ENCODE assay signal across 15 cellular contexts in the genomic region with DNA sequence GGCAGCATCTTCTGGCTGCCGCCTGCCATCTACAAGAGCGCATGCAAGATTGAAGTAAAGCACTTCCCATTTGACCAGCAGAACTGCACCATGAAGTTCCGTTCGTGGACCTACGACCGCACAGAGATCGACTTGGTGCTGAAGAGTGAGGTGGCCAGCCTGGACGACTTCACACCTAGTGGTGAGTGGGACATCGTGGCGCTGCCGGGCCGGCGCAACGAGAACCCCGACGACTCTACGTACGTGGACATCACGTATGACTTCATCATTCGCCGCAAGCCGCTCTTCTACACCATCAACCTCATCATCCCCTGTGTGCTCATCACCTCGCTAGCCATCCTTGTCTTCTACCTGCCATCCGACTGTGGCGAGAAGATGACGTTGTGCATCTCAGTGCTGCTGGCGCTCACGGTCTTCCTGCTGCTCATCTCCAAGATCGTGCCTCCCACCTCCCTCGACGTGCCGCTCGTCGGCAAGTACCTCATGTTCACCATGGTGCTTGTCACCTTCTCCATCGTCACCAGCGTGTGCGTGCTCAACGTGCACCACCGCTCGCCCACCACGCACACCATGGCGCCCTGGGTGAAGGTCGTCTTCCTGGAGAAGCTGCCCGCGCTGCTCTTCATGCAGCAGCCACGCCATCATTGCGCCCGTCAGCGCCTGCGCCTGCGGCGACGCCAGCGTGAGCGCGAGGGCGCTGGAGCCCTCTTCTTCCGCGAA. TPM values are rescaled to one million over a fixed set of nuclear protein-coding genes. Genes with fewer than 3 reads are reported as not detected.
DNase-seq lines count a peak whose midpoint lies in the region; ATAC-seq, FAIRE-seq and TF ChIP-seq lines count a peak whose summit lies in the region.
"Had no signal": no experiment of that assay in that cellular context is flagged by ENCODE, and none has a peak within 500 bp of the region (broad histone marks: within the 10 kb centered on the region; RNA-seq: fewer than 3 reads in every experiment).

No MANE protein-coding gene starts in this region.

- H3K4me3 ChIP-seq in IMR-90 (ENCODE audit: insufficient read depth, low read depth, low read length): no peak overlapping the region
- H3K4me3 ChIP-seq in K562: no peak overlapping the region
- H3K4me3 ChIP-seq in MG63: no peak overlapping the region
- H3K4me3 ChIP-seq: A549, GM23248 had no signal

- H3K56ac ChIP-seq in IMR-90 (ENCODE audit: extremely low read depth, insufficient read depth, low read length): no peak overlapping the region

- TF ChIP-seq POLR2A in IMR-90 (IDR thresholded peaks at IDR 0.05; ENCODE audit: low read depth, low read length) (no peak), K562 (conservative IDR thresholded peaks at IDR 0.05) (no peak)

- H2BK120ac ChIP-seq in IMR-90 (ENCODE audit: low read depth, low read length): no peak overlapping the region

- no peak overlapping the region for H3K4ac ChIP-seq in IMR-90 (ENCODE audit: low read depth, low read length)

- no peak overlapping the region for H4K5ac ChIP-seq in IMR-90 (ENCODE audit: low read depth, low read length)

- WGBS in IMR-90 (ENCODE audit: extremely low coverage in 2 of 2, insufficient read length in 1 of 2), 2 experiments: 92% methylated on average over 55 of the region's 59 CpGs; no CpG with 5 or more reads in 1 of the 2 experiments
- 26% methylated on average over 49 of the region's 59 CpGs for WGBS in K562 (ENCODE audit: insufficient coverage, low coverage, missing lambda C conversion rate)

- ATAC-seq in IMR-90 (ENCODE audit: low read depth) (no peak), K562 (no peak), GM21723 (IDR thresholded peaks at IDR 0.05; ENCODE audit: unreplicated experiment) (no peak)
- ATAC-seq: A549 had no signal

- H3K9ac ChIP-seq in IMR-90 (ENCODE audit: low read depth, low read length) (no peak overlapping the region), K562 (ENCODE audit: insufficient read depth in 1 of 2, low read depth in 2 of 2, low read length in 2 of 2) (no peak overlapping the region)
- H3K9ac ChIP-seq: GM23248 had no signal

- no peak overlapping the region for H3K18ac ChIP-seq in IMR-90 (ENCODE audit: low read depth, low read length)

- in situ Hi-C loops in IMR-90 (cut with MboI; ENCODE audit: low sequenced_read_pairs): no loop called here
- in situ Hi-C loops in K562 (cut with MboI): no loop called here

- POLR2A ChIA-PET in IMR-90 (lab: Charles Lee; ENCODE audit: unreplicated experiment): no interaction called here
- POLR2A ChIA-PET in K562 (lab: Yijun Ruan, JAX): no interaction called here

- H2BK15ac ChIP-seq in IMR-90 (ENCODE audit: low read depth, low read length): no peak overlapping the region

- H3K9me3 Mint-ChIP-seq in glutamatergic neuron (ENCODE audit: unreplicated experiment) (peaks cover 15% of the 10 kb centered on the region), progenitor cell of endocrine pancreas (ENCODE audit: low read depth) (no peaks in the 10 kb centered on the region)

- H4K91ac ChIP-seq in IMR-90 (ENCODE audit: insufficient read depth, low read depth, low read length): no peak overlapping the region

- no peak overlapping the region for H4K8ac ChIP-seq in IMR-90 (ENCODE audit: low read depth in 2 of 2, low read length in 2 of 2)

- TF ChIP-seq RAD21 in IMR-90 (IDR thresholded peaks at IDR 0.05; ENCODE audit: low read length): no peak
- no peak for TF ChIP-seq RAD21 in K562 (CRISPR knock-in tag; conservative IDR thresholded peaks at IDR 0.05 in 1 of 2, IDR thresholded peaks at IDR 0.05 in 1 of 2)

- dilution Hi-C loops in IMR-90 (cut with HindIII; ENCODE audit: low sequenced_read_pairs, unreplicated experiment): no loop called here

- H3K27ac ChIP-seq in IMR-90 (ENCODE audit: insufficient read depth, low read length) (no peak overlapping the region), K562 (ENCODE audit: extremely low read depth, low read depth, low read length) (no peak overlapping the region)
- H3K27ac ChIP-seq: A549, GM23248, HL-60 had no signal

- no peaks in the 10 kb centered on the region for H3K79me2 ChIP-seq in K562 (ENCODE audit: control insufficient read depth, insufficient read depth, low read length)

- H4K20me1 ChIP-seq in IMR-90 (ENCODE audit: insufficient read depth, low read length) (peaks cover 10% of the 10 kb centered on the region; the same call in 1 of the 2 replicates), K562 (replicated peaks; ENCODE audit: control insufficient read depth, insufficient read depth, low read length) (peaks cover 9% of the 10 kb centered on the region)

- H3K4me2 ChIP-seq in IMR-90 (ENCODE audit: low read depth, low read length): no peak overlapping the region
- H3K4me2 ChIP-seq in K562 (ENCODE audit: insufficient read depth, low read length): no peak overlapping the region
- H3K4me2 ChIP-seq: A549 had no signal

- H3K36me3 Mint-ChIP-seq in glutamatergic neuron (ENCODE audit: unreplicated experiment): peaks cover 11% of the 10 kb centered on the region
- no peaks in the 10 kb centered on the region for H3K36me3 Mint-ChIP-seq in progenitor cell of endocrine pancreas (ENCODE audit: insufficient read depth)
- H3K36me3 Mint-ChIP-seq: CD8-positive, alpha-beta memory T cell had no signal

- no peak for TF ChIP-seq EP300 in K562 (IDR thresholded peaks at IDR 0.05; ENCODE audit: low read length)

- no peaks in the 10 kb centered on the region for H3K36me3 ChIP-seq in IMR-90 (ENCODE audit: control insufficient read depth, insufficient read depth, low read length)
- H3K36me3 ChIP-seq in K562 (ENCODE audit: control insufficient read depth, insufficient read depth, low read length): no peaks in the 10 kb centered on the region
- H3K36me3 ChIP-seq in MG63: no peaks in the 10 kb centered on the region

- H3K4me3 Mint-ChIP-seq in glutamatergic neuron (ENCODE audit: unreplicated experiment) (peak overlapping the region; percentile 40), progenitor cell of endocrine pancreas (ENCODE audit: low read depth) (peak overlapping the region; percentile 31)
- H3K4me3 Mint-ChIP-seq: CD8-positive, alpha-beta memory T cell had no signal

- H3K27me3 Mint-ChIP-seq in glutamatergic neuron (ENCODE audit: unreplicated experiment): peaks cover 11% of the 10 kb centered on the region
- H3K27me3 Mint-ChIP-seq in progenitor cell of endocrine pancreas: peaks cover 35% of the 10 kb centered on the region

- no peak for DNase-seq in IMR-90
- DNase-seq in K562 (ENCODE audit: extremely low read depth in 1 of 4, low spot score in 3 of 4): no peak
- no peak for DNase-seq in glutamatergic neuron
- DNase-seq in progenitor cell of endocrine pancreas (ENCODE audit: low spot score, unreplicated experiment): no peak
- no peak for DNase-seq in activated gamma-delta T cell (lab: John Stamatoyannopoulos, UW)
- DNase-seq in MG63: no peak
- DNase-seq: Caco-2; CD8-positive, alpha-beta memory T cell; DMS53; GF-D8; GM23248 had no signal

- H3K9me3 ChIP-seq in IMR-90 (ENCODE audit: control insufficient read depth, insufficient read depth, low read length): no peaks in the 10 kb centered on the region
- H3K9me3 ChIP-seq in K562 (replicated peaks; ENCODE audit: control insufficient read depth, insufficient read depth, low read depth, low read length): no peaks in the 10 kb centered on the region
- no peaks in the 10 kb centered on the region for H3K9me3 ChIP-seq in MG63
- H3K9me3 ChIP-seq: A549, Caco-2 had no signal

- no peak overlapping the region for H2AK5ac ChIP-seq in IMR-90 (ENCODE audit: low read depth, low read length)

- no peaks in the 10 kb centered on the region for H3K79me1 ChIP-seq in IMR-90 (ENCODE audit: low read depth in 1 of 2, low read length in 2 of 2)

- H3K9me1 ChIP-seq in IMR-90 (ENCODE audit: insufficient read depth, low read length) (peaks cover 4% of the 10 kb centered on the region; the same call in 1 of the 2 replicates), K562 (ENCODE audit: control insufficient read depth, insufficient read depth, low read length) (no peaks in the 10 kb centered on the region)

- H3K23ac ChIP-seq in IMR-90 (ENCODE audit: low read depth, low read length): no peak overlapping the region

- no peak for FAIRE-seq in K562 (lab: Jason Lieb, UNC)
- FAIRE-seq: A549, GM19239 had no signal

- H3K14ac ChIP-seq in IMR-90 (replicated peaks; ENCODE audit: low read depth, low read length): no peak overlapping the region

- H2AFZ ChIP-seq in IMR-90 (replicated peaks; ENCODE audit: low read length, poor library complexity) (peak overlapping the region; percentile 29), K562 (ENCODE audit: low read depth, low read length) (no peak overlapping the region)
- H2AFZ ChIP-seq: GM23248 had no signal

- BruUV-seq in IMR-90 (replicated peaks; lab: Mats Ljungman, UMichigan): no TSS peak
- no TSS peak for BruUV-seq in K562 (replicated peaks; lab: Mats Ljungman, UMichigan)

- CTCF ChIA-PET in IMR-90 (lab: Yijun Ruan, JAX): no interaction called here
- CTCF ChIA-PET in K562 (lab: Yijun Ruan, JAX; ENCODE audit: low intra/inter-chr PET ratio): no interaction called here

- TF ChIP-seq CTCF in IMR-90 (conservative IDR thresholded peaks at IDR 0.05; ENCODE audit: low read depth, low read length): no peak
- TF ChIP-seq CTCF in K562 (IDR thresholded peaks at IDR 0.05 in 2 of 3, conservative IDR thresholded peaks at IDR 0.05 in 1 of 3; ENCODE audit: insufficient read depth in 2 of 3, low read depth in 1 of 3, low read length in 3 of 3): no peak
- no peak for TF ChIP-seq CTCF in glutamatergic neuron (IDR thresholded peaks at IDR 0.05; ENCODE audit: partially characterized antibody, unreplicated experiment)
- TF ChIP-seq CTCF in progenitor cell of endocrine pancreas (IDR thresholded peaks at IDR 0.05; ENCODE audit: unreplicated experiment): no peak

- H2BK5ac ChIP-seq in IMR-90 (ENCODE audit: low read depth, low read length, poor library complexity, severe bottlenecking): no peak overlapping the region

- intact Hi-C loops in IMR-90 (cut with micrococcal nuclease): no loop called here
- intact Hi-C loops in K562 (cut with micrococcal nuclease): no loop called here

- no peak overlapping the region for H2AK9ac ChIP-seq in IMR-90 (replicated peaks; ENCODE audit: low read depth, low read length, poor library complexity)

- H3K27me3 ChIP-seq in IMR-90 (ENCODE audit: control insufficient read depth, insufficient read depth, low read length) (peaks cover 39% of the 10 kb centered on the region), K562 (ENCODE audit: control insufficient read depth in 2 of 2, insufficient read depth in 2 of 2, low read length in 2 of 2) (peaks cover 31 to 70% of the 10 kb centered on the region in 2 experiments; a peak in 4 of 5 replicates), MG63 (peaks cover 12% of the 10 kb centered on the region)

- H2BK20ac ChIP-seq in IMR-90 (ENCODE audit: low read depth, low read length): no peak overlapping the region

- H3K4me1 Mint-ChIP-seq in glutamatergic neuron (ENCODE audit: low read depth, unreplicated experiment): peaks cover 33% of the 10 kb centered on the region
- peaks cover 5% of the 10 kb centered on the region for H3K4me1 Mint-ChIP-seq in progenitor cell of endocrine pancreas (ENCODE audit: low read depth)

- peak overlapping the region; percentile 26 for H3K27ac Mint-ChIP-seq in glutamatergic neuron (ENCODE audit: unreplicated experiment)
- no peak overlapping the region for H3K27ac Mint-ChIP-seq in progenitor cell of endocrine pancreas

- H3K4me1 ChIP-seq in IMR-90 (ENCODE audit: control insufficient read depth, insufficient read depth, low read length) (peaks cover 4% of the 10 kb centered on the region; the same call in 1 of the 2 replicates), K562 (replicated peaks in 1 of 2; ENCODE audit: control insufficient read depth in 2 of 2, insufficient read depth in 2 of 2, low read length in 2 of 2) (peaks cover 0 to 17% of the 10 kb centered on the region in 2 experiments; a peak in 2 of 5 replicates)

RNA-seq across cellular contexts. Expression of a gene that starts 3.8 kb away (rescaled TPM):
- total RNA-seq in IMR-90 (2012; rRNA removed): under 0.01 TPM in 1 of 2 replicates, not detected in the other
- polyA plus RNA-seq in IMR-90 (2012; rRNA removed): 0.03 and 0.09 TPM in 2 replicates
- polyA plus RNA-seq in IMR-90 (2012; cell fraction: cytosol; rRNA removed): 0.05 TPM in 1 of 2 replicates, not detected in the other
- polyA plus RNA-seq in IMR-90 (2012; cell fraction: nucleus; rRNA removed; ENCODE audit: low replicate concordance): 0.03 and 0.11 TPM in 2 replicates
- total RNA-seq in K562 (2011; cell fraction: chromatin; rRNA removed; ENCODE audit: low replicate concordance): not detected in 2 replicates
- not detected in 2 replicates for total RNA-seq in K562 (2011; cell fraction: nucleolus; rRNA removed)
- not detected in 2 replicates for total RNA-seq in K562 (2011; cell fraction: nucleoplasm; rRNA removed)
- total RNA-seq in K562 (2014; rRNA removed): not detected in 2 replicates
- total RNA-seq in K562 (2014; rRNA removed; fragmentation: Illumina TruSeq; extraction: Trizol): not detected in 2 replicates
- total RNA-seq in K562 (2015; rRNA removed; fragmentation: Illumina TruSeq; extraction: Trizol): not detected in 2 replicates
- not detected in 2 replicates for total RNA-seq in K562 (2021)
- not detected in 2 replicates for polyA plus RNA-seq in K562 (2011; rRNA removed)
- not detected in 2 replicates for polyA plus RNA-seq in K562 (2011; cell fraction: cytosol; rRNA removed)
- not detected in 2 replicates for polyA plus RNA-seq in K562 (2011; cell fraction: nucleus; rRNA removed)
- polyA plus RNA-seq in K562 (2012): 0.03 and 0.07 TPM in 2 replicates
- polyA plus RNA-seq in K562 (2014; fragmentation: Illumina TruSeq; extraction: Trizol): not detected in 2 replicates
- polyA plus RNA-seq in K562 (2014; fragmentation: Nextera tagmentation; extraction: Ambion mirVana): under 1 TPM in 1 of 2 experiments, not detected in 1; 0.01 TPM
- polyA plus RNA-seq in K562 (2014; rRNA removed): not detected in 2 replicates
- polyA minus RNA-seq in K562 (2011; rRNA and poly(A)+ RNA removed): not detected in 2 replicates
- polyA minus RNA-seq in K562 (2011; cell fraction: cytosol; rRNA and poly(A)+ RNA removed): not detected in 2 replicates
- 0.11 TPM in 1 of 2 replicates, not detected in the other for polyA minus RNA-seq in K562 (2011; cell fraction: nucleus; rRNA and poly(A)+ RNA removed)
- total RNA-seq in glutamatergic neuron (ENCODE audit: unreplicated experiment): 44.9 TPM
- total RNA-seq in progenitor cell of endocrine pancreas: 2.7 and 3.2 TPM in 2 replicates
- total RNA-seq in MG63 (2014; rRNA removed; shearing (Covaris generic); ENCODE audit: low replicate concordance): not detected in 2 replicates
- total RNA-seq: CD8-positive, alpha-beta memory T cell; GM23248 had no signal
- polyA plus RNA-seq: GM23248 had no signal

RNA-seq across cellular contexts. Expression of a gene that starts 12.9 kb away (rescaled TPM):
- 24.7 and 25.3 TPM in 2 replicates for total RNA-seq in IMR-90 (2012; rRNA removed)
- 20.6 and 21.3 TPM in 2 replicates for polyA plus RNA-seq in IMR-90 (2012; rRNA removed)
- 5.2 and 5.9 TPM in 2 replicates for polyA plus RNA-seq in IMR-90 (2012; cell fraction: cytosol; rRNA removed)
- 17.5 and 18.6 TPM in 2 replicates for polyA plus RNA-seq in IMR-90 (2012; cell fraction: nucleus; rRNA removed; ENCODE audit: low replicate concordance)
- 32.4 and 54.0 TPM in 2 replicates for total RNA-seq in K562 (2011; cell fraction: chromatin; rRNA removed; ENCODE audit: low replicate concordance)
- total RNA-seq in K562 (2011; cell fraction: nucleolus; rRNA removed): 26.2 and 28.7 TPM in 2 replicates
- 24.3 and 36.3 TPM in 2 replicates for total RNA-seq in K562 (2011; cell fraction: nucleoplasm; rRNA removed)
- 21.6 and 25.2 TPM in 2 replicates for total RNA-seq in K562 (2014; rRNA removed)
- total RNA-seq in K562 (2014; rRNA removed; fragmentation: Illumina TruSeq; extraction: Trizol): 28.5 and 32.1 TPM in 2 replicates
- total RNA-seq in K562 (2015; rRNA removed; fragmentation: Illumina TruSeq; extraction: Trizol): 31.6 and 33.2 TPM in 2 replicates
- 58.8 and 62.4 TPM in 2 replicates for total RNA-seq in K562 (2021)
- 14.2 and 17.7 TPM in 2 replicates for polyA plus RNA-seq in K562 (2011; rRNA removed)
- 5.4 and 7.9 TPM in 2 replicates for polyA plus RNA-seq in K562 (2011; cell fraction: cytosol; rRNA removed)
- polyA plus RNA-seq in K562 (2011; cell fraction: nucleus; rRNA removed): 33.8 and 37.6 TPM in 2 replicates
- 43.5 and 51.3 TPM in 2 replicates for polyA plus RNA-seq in K562 (2012)
- 39.0 and 48.3 TPM in 2 replicates for polyA plus RNA-seq in K562 (2014; fragmentation: Illumina TruSeq; extraction: Trizol)
- 10 to 100 TPM in 1 of 2 experiments, 1 to 10 TPM in 1; 8.0 to 10.6 TPM for polyA plus RNA-seq in K562 (2014; fragmentation: Nextera tagmentation; extraction: Ambion mirVana)
- 17.9 and 27.6 TPM in 2 replicates for polyA plus RNA-seq in K562 (2014; rRNA removed)
- 8.3 and 8.9 TPM in 2 replicates for polyA minus RNA-seq in K562 (2011; rRNA and poly(A)+ RNA removed)
- 12.8 and 15.7 TPM in 2 replicates for polyA minus RNA-seq in K562 (2011; cell fraction: cytosol; rRNA and poly(A)+ RNA removed)
- 12.1 and 22.4 TPM in 2 replicates for polyA minus RNA-seq in K562 (2011; cell fraction: nucleus; rRNA and poly(A)+ RNA removed)
- total RNA-seq in glutamatergic neuron (ENCODE audit: unreplicated experiment): 80.5 TPM
- 77.2 and 88.3 TPM in 2 replicates for total RNA-seq in progenitor cell of endocrine pancreas
- 38.1 and 66.0 TPM in 2 replicates for total RNA-seq in MG63 (2014; rRNA removed; shearing (Covaris generic); ENCODE audit: low replicate concordance)

RNA-seq across cellular contexts. Expression of a gene that starts 36.6 kb away (rescaled TPM):
- total RNA-seq in IMR-90 (2012; rRNA removed): 101 and 131 TPM in 2 replicates
- 70.9 and 72.2 TPM in 2 replicates for polyA plus RNA-seq in IMR-90 (2012; rRNA removed)
- 28.3 and 36.9 TPM in 2 replicates for polyA plus RNA-seq in IMR-90 (2012; cell fraction: cytosol; rRNA removed)
- polyA plus RNA-seq in IMR-90 (2012; cell fraction: nucleus; rRNA removed; ENCODE audit: low replicate concordance): 83.2 and 150 TPM in 2 replicates
- 167 and 223 TPM in 2 replicates for total RNA-seq in K562 (2011; cell fraction: chromatin; rRNA removed; ENCODE audit: low replicate concordance)
- 128 and 132 TPM in 2 replicates for total RNA-seq in K562 (2011; cell fraction: nucleolus; rRNA removed)
- 127 and 128 TPM in 2 replicates for total RNA-seq in K562 (2011; cell fraction: nucleoplasm; rRNA removed)
- 48.0 and 53.6 TPM in 2 replicates for total RNA-seq in K562 (2014; rRNA removed)
- 60.2 and 63.6 TPM in 2 replicates for total RNA-seq in K562 (2014; rRNA removed; fragmentation: Illumina TruSeq; extraction: Trizol)
- 66.2 and 68.0 TPM in 2 replicates for total RNA-seq in K562 (2015; rRNA removed; fragmentation: Illumina TruSeq; extraction: Trizol)
- total RNA-seq in K562 (2021): 94.2 and 96.9 TPM in 2 replicates
- 117 and 123 TPM in 2 replicates for polyA plus RNA-seq in K562 (2011; rRNA removed)
- 62.0 and 83.9 TPM in 2 replicates for polyA plus RNA-seq in K562 (2011; cell fraction: cytosol; rRNA removed)
- polyA plus RNA-seq in K562 (2011; cell fraction: nucleus; rRNA removed): 176 and 229 TPM in 2 replicates
- 45.6 and 52.9 TPM in 2 replicates for polyA plus RNA-seq in K562 (2012)
- 67.0 and 75.9 TPM in 2 replicates for polyA plus RNA-seq in K562 (2014; fragmentation: Illumina TruSeq; extraction: Trizol)
- polyA plus RNA-seq in K562 (2014; fragmentation: Nextera tagmentation; extraction: Ambion mirVana): 10 to 100 TPM; 30.1 to 41.2 TPM
- 46.3 and 51.3 TPM in 2 replicates for polyA plus RNA-seq in K562 (2014; rRNA removed)
- 157 and 202 TPM in 2 replicates for polyA minus RNA-seq in K562 (2011; rRNA and poly(A)+ RNA removed)
- 61.0 and 68.0 TPM in 2 replicates for polyA minus RNA-seq in K562 (2011; cell fraction: cytosol; rRNA and poly(A)+ RNA removed)
- polyA minus RNA-seq in K562 (2011; cell fraction: nucleus; rRNA and poly(A)+ RNA removed): 58.7 and 108 TPM in 2 replicates
- 166 TPM for total RNA-seq in glutamatergic neuron (ENCODE audit: unreplicated experiment)
- total RNA-seq in progenitor cell of endocrine pancreas: 168 and 179 TPM in 2 replicates
- total RNA-seq in MG63 (2014; rRNA removed; shearing (Covaris generic); ENCODE audit: low replicate concordance): 63.6 and 63.9 TPM in 2 replicates

Comparison
In these comparisons a context has a peak if more than half of its experiments do, and no peak if none do; other contexts are left out.
1. RNA of a gene that starts 3.8 kb away (total RNA-seq): 44.9 TPM in glutamatergic neuron (single experiment); 2.7 to 3.2 TPM in progenitor cell of endocrine pancreas, under 0.01 TPM in IMR-90, not detected in K562 and not detected in MG63; every median in the first group is over 10 times any median in the second.